Comparison of ENCODE assay signal across 21 cellular contexts in the genomic region with DNA sequence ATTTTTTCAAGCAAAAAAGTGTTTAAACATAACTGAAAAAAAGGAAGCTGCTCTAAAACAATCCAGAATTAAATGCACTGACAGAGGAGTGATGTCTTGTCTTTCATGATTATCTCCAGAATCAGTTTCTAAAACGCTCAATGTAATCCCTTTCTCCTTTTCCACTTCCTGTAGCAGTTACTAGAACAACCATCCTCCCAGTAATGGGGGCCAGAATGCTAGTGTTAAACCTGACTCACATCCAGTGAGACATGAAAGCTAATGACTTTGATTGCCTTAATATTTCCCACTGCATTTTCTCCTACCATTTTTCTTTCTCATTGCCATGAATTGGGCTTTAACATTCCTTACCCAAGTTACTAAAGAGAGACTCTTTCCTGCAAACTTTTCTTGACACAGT.
A peak's percentile ranks its signal among the peaks of the same experiment; 100 is the strongest.
DNase-seq lines count a peak whose midpoint lies in the region; ATAC-seq and TF ChIP-seq lines count a peak whose summit lies in the region.
"Had no signal": no experiment of that assay in that cellular context is flagged by ENCODE, and none has a peak within 500 bp of the region (broad histone marks: within the 10 kb centered on the region; RNA-seq: fewer than 3 reads in every experiment).

No MANE protein-coding gene starts in this region.

- H3K36me3 Mint-ChIP-seq in WTC11, result no peaks in the 10 kb centered on the region
- H3K36me3 Mint-ChIP-seq: CD14-positive monocyte had no signal

- H3K27ac Mint-ChIP-seq in WTC11, result 0 out of 2 replicates have a peak overlapping the region, but pooled peaks have one; percentile 6
- H3K27ac Mint-ChIP-seq: CD14-positive monocyte had no signal

- H3K36me3 ChIP-seq in mesodermal cell (ENCODE audit: control insufficient read depth, insufficient read depth, low read length), result no peaks in the 10 kb centered on the region

- intact Hi-C loops in left colon (cut with DNase I, micrococcal nuclease), result no loop called here

- H3K27ac ChIP-seq in mesodermal cell (ENCODE audit: low read depth, low read length, severe bottlenecking), result peak overlapping the region; percentile 82
- H3K27ac ChIP-seq: HL-60 had no signal

- 60 to 71% methylated on average over 1 of the region's 1 CpG for WGBS in mesodermal cell (ENCODE audit: insufficient coverage in 2 of 2), 2 experiments

- TF ChIP-seq CTCF in WTC11 (IDR thresholded peaks at IDR 0.05), result no peak

- H3K4me1 Mint-ChIP-seq in WTC11, result peaks cover 19% of the 10 kb centered on the region
- H3K4me1 Mint-ChIP-seq: CD14-positive monocyte had no signal

- POLR2A ChIA-PET in WTC11 (lab: Charles Lee), result no interaction called here

- H3K27me3 Mint-ChIP-seq in WTC11 (ENCODE audit: low read depth), result no peaks in the 10 kb centered on the region

- peaks cover 24% of the 10 kb centered on the region for H3K9me3 Mint-ChIP-seq in WTC11

- H3K9me3 ChIP-seq in mesodermal cell (ENCODE audit: control insufficient read depth, low read length), result no peaks in the 10 kb centered on the region
- H3K9me3 ChIP-seq: SK-N-SH had no signal

- H3K4me3 Mint-ChIP-seq in WTC11, result no peak overlapping the region
- H3K4me3 Mint-ChIP-seq: CD14-positive monocyte had no signal

- no peak overlapping the region for H3K4me3 ChIP-seq in mesodermal cell (ENCODE audit: extremely low read depth, insufficient read depth, low read length, poor library complexity, severe bottlenecking)

- ATAC-seq in WTC11 (no peak), HG02588 (IDR thresholded peaks at IDR 0.05; ENCODE audit: unreplicated experiment) (no peak), left colon (no peak), GM18867 (IDR thresholded peaks at IDR 0.05; ENCODE audit: unreplicated experiment) (no peak), HG03457 (IDR thresholded peaks at IDR 0.05; ENCODE audit: unreplicated experiment) (no peak)

- CTCF ChIA-PET in WTC11 (lab: Charles Lee), result no interaction called here

- DNase-seq in Daoy (ENCODE audit: low read depth) (peak; percentile 19), HT1080 (ENCODE audit: low read depth) (peak; percentile 42), WTC11 (ENCODE audit: low spot score) (no peak), left colon (no peak)
- DNase-seq: ACHN, AML-193, DMS53, GF-D8, KBM-7, NCI-H1436 treated with DMSO at 0.1 percent for 48 hours, NCI-H2081, NCI-H524, SHP77, SK-N-SH, T-helper 1 cell had no signal

- peaks cover 12% of the 10 kb centered on the region for H3K4me1 ChIP-seq in mesodermal cell (ENCODE audit: control insufficient read depth, insufficient read depth, low read length, poor library complexity, severe bottlenecking)

TF ChIP-seq in WTC11, 78 proteins besides CTCF, POLR2A, EP300 and RAD21:
- no peak for TF ChIP-seq NFE2L1 (CRISPR knock-in tag; IDR thresholded peaks at IDR 0.05)
- no peak for TF ChIP-seq GABPB1 (CRISPR knock-in tag; IDR thresholded peaks at IDR 0.05)
- no peak for TF ChIP-seq ELF4 (CRISPR knock-in tag; IDR thresholded peaks at IDR 0.05; ENCODE audit: low read depth)

Comparison
In these comparisons a context has a peak if more than half of its experiments do, and no peak if none do; other contexts are left out.
1. DNase-seq: peak in Daoy (single experiment) and HT1080 (single experiment); none in WTC11 (single experiment) and left colon (0 of 2).